In genomic region chr1:65948609-65949229, GRCh38 we compare ENCODE assay signal across 9 cellular contexts.
DNase-seq lines count a peak whose midpoint lies in the region; ATAC-seq and TF ChIP-seq lines count a peak whose summit lies in the region.
"Had no signal": no experiment of that assay in that cellular context is flagged by ENCODE, and none has a peak within 500 bp of the region (broad histone marks: within the 10 kb centered on the region; RNA-seq: fewer than 3 reads in every experiment).

No MANE protein-coding gene starts in this region.

- no peak overlapping the region for H3K4me3 Mint-ChIP-seq in activated naive CD8-positive, alpha-beta T cell treated with anti-CD3 and anti-CD28 coated beads for 36 hours
- H3K4me3 Mint-ChIP-seq in naive thymus-derived CD4-positive, alpha-beta T cell = no peak overlapping the region

- no peak overlapping the region for H3K4me3 ChIP-seq in psoas muscle
- H3K4me3 ChIP-seq in naive thymus-derived CD4-positive, alpha-beta T cell (ENCODE audit: low read length) = no peak overlapping the region

- in situ Hi-C loops in GM13977 (cut with MboI; ENCODE audit: low pct_unique_long_range_greater_than_20kb, low sequenced_read_pairs, unreplicated experiment) = no loop called here

- CTCF ChIA-PET in naive thymus-derived CD4-positive, alpha-beta T cell (lab: Charles Lee) = no interaction called here

- ATAC-seq in psoas muscle (peak; percentile 23 to 51 (median 50)), HG02642 (IDR thresholded peaks at IDR 0.05; ENCODE audit: poor library complexity, unreplicated experiment) (no peak)
- no peak for ATAC-seq in naive thymus-derived CD4-positive, alpha-beta T cell

- H3K27me3 ChIP-seq in psoas muscle (ENCODE audit: insufficient read depth in 3 of 3, low read length in 2 of 3) = no peaks in the 10 kb centered on the region
- H3K27me3 ChIP-seq in naive thymus-derived CD4-positive, alpha-beta T cell (ENCODE audit: control insufficient read depth in 2 of 2, insufficient read depth in 2 of 2, low read length in 2 of 2) = no peaks in the 10 kb centered on the region

- peaks cover 6% of the 10 kb centered on the region for H3K27me3 Mint-ChIP-seq in activated naive CD8-positive, alpha-beta T cell treated with anti-CD3 and anti-CD28 coated beads for 36 hours
- H3K27me3 Mint-ChIP-seq in naive thymus-derived CD4-positive, alpha-beta T cell = peaks cover 8 to 29% (median 13%) of the 10 kb centered on the region in 5 donors

- intact Hi-C loops in psoas muscle (cut with DNase I) = loop anchor here in 1 of 2 donors (5.0 kb wide), 1 partner anchor 414 kb away; no protein-coding TSS in a partner anchor
- intact Hi-C loops in naive thymus-derived CD4-positive, alpha-beta T cell (cut with micrococcal nuclease) = no loop called here

- H3K36me3 Mint-ChIP-seq in activated naive CD8-positive, alpha-beta T cell treated with anti-CD3 and anti-CD28 coated beads for 36 hours = no peaks in the 10 kb centered on the region
- H3K36me3 Mint-ChIP-seq in naive thymus-derived CD4-positive, alpha-beta T cell = no peaks in the 10 kb centered on the region

- H3K9me3 Mint-ChIP-seq in activated naive CD8-positive, alpha-beta T cell treated with anti-CD3 and anti-CD28 coated beads for 36 hours = no peaks in the 10 kb centered on the region
- H3K9me3 Mint-ChIP-seq in naive thymus-derived CD4-positive, alpha-beta T cell = peaks cover 0 to 5% (median 0%) of the 10 kb centered on the region in 11 donors

- H3K4me1 Mint-ChIP-seq in activated naive CD8-positive, alpha-beta T cell treated with anti-CD3 and anti-CD28 coated beads for 36 hours = peaks cover 1% of the 10 kb centered on the region
- H3K4me1 Mint-ChIP-seq in naive thymus-derived CD4-positive, alpha-beta T cell = no peaks in the 10 kb centered on the region

- POLR2A ChIA-PET in naive thymus-derived CD4-positive, alpha-beta T cell (lab: Charles Lee) = no interaction called here

- no peaks in the 10 kb centered on the region for H3K9me3 ChIP-seq in psoas muscle
- no peaks in the 10 kb centered on the region for H3K9me3 ChIP-seq in naive thymus-derived CD4-positive, alpha-beta T cell (ENCODE audit: control insufficient read depth in 2 of 3, low read length in 3 of 3)

- 74 to 90% (median 80%) methylated on average over 7 of the region's 7 CpGs for WGBS in psoas muscle, 3 donors

- H3K36me3 ChIP-seq in psoas muscle (ENCODE audit: insufficient read depth in 1 of 2, low read depth in 1 of 2) = no peaks in the 10 kb centered on the region
- no peaks in the 10 kb centered on the region for H3K36me3 ChIP-seq in naive thymus-derived CD4-positive, alpha-beta T cell (ENCODE audit: control insufficient read depth in 2 of 3, insufficient read depth in 3 of 3, low read length in 3 of 3)

- H3K27ac ChIP-seq in psoas muscle = no peak overlapping the region
- no peak overlapping the region for H3K27ac ChIP-seq in naive thymus-derived CD4-positive, alpha-beta T cell (ENCODE audit: low read depth, low read length)
- H3K27ac ChIP-seq: parathyroid adenoma had no signal

- H3K27ac Mint-ChIP-seq in activated naive CD8-positive, alpha-beta T cell treated with anti-CD3 and anti-CD28 coated beads for 36 hours = no peak overlapping the region
- no peak overlapping the region for H3K27ac Mint-ChIP-seq in naive thymus-derived CD4-positive, alpha-beta T cell

- TF ChIP-seq CTCF in GM13977 (IDR thresholded peaks at IDR 0.05; ENCODE audit: extremely low read depth, insufficient read depth, missing control alignments) = peak; percentile 14
- no peak for TF ChIP-seq CTCF in psoas muscle (IDR thresholded peaks at IDR 0.05)

- DNase-seq in GM13977 (ENCODE audit: low spot score) = no peak
- peak; percentile 28 for DNase-seq in NCI-H2029 treated with DMSO at 0.1 percent for 48 hours (lab: John Stamatoyannopoulos, UW)
- DNase-seq in dermis blood vessel endothelial cell = peak; percentile 35
- DNase-seq in psoas muscle = no peak
- no peak for DNase-seq in SW 1271 (lab: John Stamatoyannopoulos, UW)
- no peak for DNase-seq in activated naive CD8-positive, alpha-beta T cell treated with anti-CD3 and anti-CD28 coated beads for 36 hours
- DNase-seq in naive thymus-derived CD4-positive, alpha-beta T cell = no peak

- no peaks in the 10 kb centered on the region for H3K4me1 ChIP-seq in psoas muscle
- no peaks in the 10 kb centered on the region for H3K4me1 ChIP-seq in naive thymus-derived CD4-positive, alpha-beta T cell (ENCODE audit: control insufficient read depth in 2 of 2, insufficient read depth in 2 of 2, low read length in 2 of 2)
- H3K4me1 ChIP-seq: parathyroid adenoma had no signal

Comparison
In these comparisons a context has a peak if more than half of its experiments do, and no peak if none do; other contexts are left out.
1. DNase-seq: peak in NCI-H2029 treated with DMSO at 0.1 percent for 48 hours (single experiment) and dermis blood vessel endothelial cell (single experiment); none in GM13977 (single experiment), psoas muscle (0 of 2), SW 1271 (0 of 2), activated naive CD8-positive, alpha-beta T cell treated with anti-CD3 and anti-CD28 coated beads for 36 hours (single experiment) and naive thymus-derived CD4-positive, alpha-beta T cell (0 of 9).
2. ATAC-seq: peak in psoas muscle (4 of 4); none in HG02642 (single experiment) and naive thymus-derived CD4-positive, alpha-beta T cell (single experiment).